ENCODE assay signal across 1 cellular context in genomic region chr17:17052462-17053221, GRCh38.
TF ChIP-seq lines count a peak whose summit lies in the region.

No MANE protein-coding gene starts in this region.

TF ChIP-seq in A549, 52 proteins besides CTCF, POLR2A, EP300 and RAD21 (continued from another document):
- no peak for TF ChIP-seq E2F6 (IDR thresholded peaks at IDR 0.05; ENCODE audit: borderline replicate concordance, low read depth)
